8 cellular contexts compared by ENCODE assay signal in the genomic region with DNA sequence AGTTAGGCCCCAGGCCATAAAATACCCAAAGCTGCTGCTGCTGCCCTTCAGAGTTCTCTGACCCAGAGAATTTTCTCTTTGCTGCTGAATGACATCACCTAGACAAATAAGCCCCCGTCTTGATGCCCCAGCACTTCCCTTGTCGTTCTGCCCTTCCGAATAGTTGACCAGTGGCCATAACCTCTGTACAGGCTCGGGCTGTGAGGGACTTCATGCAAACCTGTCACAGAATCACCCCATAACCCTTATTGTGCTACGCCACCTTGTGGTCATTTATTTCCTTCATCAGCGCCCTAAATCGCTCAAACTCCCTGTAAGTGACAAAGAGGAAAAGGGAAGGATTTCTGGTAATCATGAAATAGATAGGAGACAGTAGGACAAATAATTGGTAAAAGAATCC. TPM values are rescaled to one million over a fixed set of nuclear protein-coding genes. Genes with fewer than 3 reads are reported as not detected.
DNase-seq lines count a peak whose midpoint lies in the region; ATAC-seq and TF ChIP-seq lines count a peak whose summit lies in the region.

No MANE protein-coding gene starts in this region.

- no peaks in the 10 kb centered on the region for H3K9me3 ChIP-seq in lower lobe of right lung

- intact Hi-C loops in lower lobe of right lung (cut with DNase I) = loop anchor here (10.0 kb wide), 1 partner anchor 171 kb away; no protein-coding TSS in a partner anchor

- peak; percentile 78 to 85 for ATAC-seq in lower lobe of right lung
- ATAC-seq in GM21447 (IDR thresholded peaks at IDR 0.05; ENCODE audit: unreplicated experiment) = no peak

- no peaks in the 10 kb centered on the region for H3K27me3 ChIP-seq in lower lobe of right lung (ENCODE audit: low read depth)

- no peaks in the 10 kb centered on the region for H3K36me3 ChIP-seq in lower lobe of right lung

- TF ChIP-seq CTCF in AG09309 (IDR thresholded peaks at IDR 0.05; ENCODE audit: control insufficient read depth, insufficient read depth, low read depth, low read length, missing control alignments) = peak; percentile 70
- TF ChIP-seq CTCF in GM13976 (IDR thresholded peaks at IDR 0.05; ENCODE audit: borderline replicate concordance, control extremely low read depth, extremely low read depth, insufficient read depth, missing control alignments) = peak; percentile 55
- TF ChIP-seq CTCF in lower lobe of right lung (IDR thresholded peaks at IDR 0.05) = peak; percentile 60

- in situ Hi-C loops in GM13976 (cut with MboI; ENCODE audit: low sequenced_read_pairs, unreplicated experiment) = loop anchor here (10.0 kb wide), 2 partner anchors 191 to 271 kb away; a partner anchor contains a TSS

- H3K4me3 ChIP-seq in AG09309 (ENCODE audit: control insufficient read depth, low read depth, low read length) (no peak overlapping the region), lower lobe of right lung (no peak overlapping the region)

- DNase-seq in AG09309 (ENCODE audit: low read depth) = no peak
- peak; percentile 40 for DNase-seq in GM13976 (ENCODE audit: low spot score)
- peak; percentile 64 for DNase-seq in NCI-H1417 treated with DMSO at 0.1 percent for 48 hours (lab: John Stamatoyannopoulos, UW)
- DNase-seq in T follicular helper cell (ENCODE audit: low read depth) = peak; percentile 14
- DNase-seq in dedifferentiated amniotic fluid mesenchymal stem cell (ENCODE audit: extremely low spot score) = peak; percentile 30
- DNase-seq in lower lobe of right lung = no peak
- DNase-seq in substantia nigra (lab: John Stamatoyannopoulos, UW) = peak in 27 of 49 donors; percentile 1 to 44 (median 8)

- H3K27ac ChIP-seq in lower lobe of right lung (no peak overlapping the region), substantia nigra (ENCODE audit: low read depth, low read length, poor library complexity, severe bottlenecking) (no peak overlapping the region)

- H3K4me1 ChIP-seq in lower lobe of right lung = no peaks in the 10 kb centered on the region

RNA-seq across cellular contexts. Expression of a gene that starts 18.8 kb away (rescaled TPM):
- total RNA-seq in lower lobe of right lung = not detected

RNA-seq across cellular contexts. Expression of a gene that starts 21.8 kb away (rescaled TPM):
- 6.5 TPM for total RNA-seq in lower lobe of right lung

RNA-seq across cellular contexts. Expression of a gene that starts 45.9 kb away (rescaled TPM):
- total RNA-seq in lower lobe of right lung = 4.0 TPM

Comparison
In these comparisons a context has a peak if more than half of its experiments do, and no peak if none do; other contexts are left out.
1. DNase-seq: peak in GM13976 (single experiment), NCI-H1417 treated with DMSO at 0.1 percent for 48 hours (single experiment), T follicular helper cell (single experiment), dedifferentiated amniotic fluid mesenchymal stem cell (single experiment) and substantia nigra (27 of 49); none in AG09309 (single experiment) and lower lobe of right lung (single experiment).
2. Peak in every context shown above with its lines, with median percentiles within 50 percentile points of each other: CTCF ChIP-seq.